Comparison of ENCODE assay signal across 8 cellular contexts in genomic region chr14:73786942-73787759, GRCh38.
DNase-seq lines count a peak whose midpoint lies in the region; ATAC-seq and TF ChIP-seq lines count a peak whose summit lies in the region.

No MANE protein-coding gene starts in this region.

- H3K9me3 ChIP-seq in SK-N-MC (ENCODE audit: low read depth, low read length) = no peaks in the 10 kb centered on the region
- no peaks in the 10 kb centered on the region for H3K9me3 ChIP-seq in hepatocyte (ENCODE audit: low read depth)

- 1% methylated on average over 60 of the region's 87 CpGs for WGBS in hepatocyte (ENCODE audit: low lambda C conversion rate, missing lambda C conversion rate)

- H3K4me3 ChIP-seq in GM12865 (ENCODE audit: low read depth, low read length) (peak overlapping the region; percentile 88), SK-N-MC (peak overlapping the region; percentile 81), hepatocyte (peak overlapping the region; percentile 71)

- H3K36me3 ChIP-seq in SK-N-MC (ENCODE audit: insufficient read depth, low read length) (no peaks in the 10 kb centered on the region), hepatocyte (replicated peaks; ENCODE audit: insufficient read depth, low read depth) (no peaks in the 10 kb centered on the region)

- peaks cover 62% of the 10 kb centered on the region for H3K4me1 ChIP-seq in hepatocyte (ENCODE audit: insufficient read depth)

- DNase-seq in GM12865 (ENCODE audit: low read depth) (peak; percentile 72), SK-N-MC (ENCODE audit: low read depth, low spot score) (no peak), hepatocyte (ENCODE audit: low spot score) (peak; percentile 79), retina (peak; percentile 74)

- TF ChIP-seq CTCF in GM12865 (IDR thresholded peaks at IDR 0.05; ENCODE audit: insufficient read depth, low read depth, low read length, missing control alignments) = no peak
- no peak for TF ChIP-seq CTCF in hepatocyte (IDR thresholded peaks at IDR 0.05; ENCODE audit: poor library complexity)

- H3K27me3 ChIP-seq in hepatocyte = no peaks in the 10 kb centered on the region

- no peaks in the 10 kb centered on the region for H4K20me1 ChIP-seq in hepatocyte (ENCODE audit: insufficient read depth, poor library complexity, severe bottlenecking)

- peaks cover 47% of the 10 kb centered on the region for H3K79me2 ChIP-seq in hepatocyte

- ATAC-seq in HG02623 (IDR thresholded peaks at IDR 0.05; ENCODE audit: unreplicated experiment) (peak; percentile 32), GM18870 (IDR thresholded peaks at IDR 0.05; ENCODE audit: unreplicated experiment) (no peak), GM19455 (IDR thresholded peaks at IDR 0.05; ENCODE audit: unreplicated experiment) (no peak)

- peak overlapping the region; percentile 91 for H3K4me2 ChIP-seq in hepatocyte

- H3K9me2 ChIP-seq in hepatocyte (replicated peaks; ENCODE audit: insufficient read depth) = no peaks in the 10 kb centered on the region

- peak overlapping the region; percentile 89 for H3K9ac ChIP-seq in SK-N-MC (ENCODE audit: insufficient read length)

- H3K27ac ChIP-seq in SK-N-MC = peak overlapping the region; percentile 86
- peak overlapping the region; percentile 95 for H3K27ac ChIP-seq in angular gyrus (ENCODE audit: low read depth, low read length)
- peak overlapping the region; percentile 100 for H3K27ac ChIP-seq in hepatocyte

- peak overlapping the region; percentile 31 for H2AFZ ChIP-seq in hepatocyte
